Comparison of ENCODE assay signal across 2 cellular contexts in genomic region chr15:99707481-99708270, GRCh38.
TF ChIP-seq lines count a peak whose summit lies in the region.

No MANE protein-coding gene starts in this region.

TF ChIP-seq in liver, 16 proteins besides CTCF, POLR2A, EP300 and RAD21 (continued from another document):
- TF ChIP-seq TAF1 (conservative IDR thresholded peaks at IDR 0.05) = no peak
- no peak for TF ChIP-seq ZBTB33 (IDR thresholded peaks at IDR 0.05)
- TF ChIP-seq FOXA1 (IDR thresholded peaks at IDR 0.05) = no peak
- no peak for TF ChIP-seq MAX (IDR thresholded peaks at IDR 0.05)
- TF ChIP-seq YY1 (IDR thresholded peaks at IDR 0.05) = no peak
- no peak for TF ChIP-seq SP1 (IDR thresholded peaks at IDR 0.05)

TF ChIP-seq in HepG2, 621 proteins besides CTCF, POLR2A, EP300 and RAD21:
- TF ChIP-seq BRF2 (CRISPR knock-in tag; IDR thresholded peaks at IDR 0.05) (no peak), KAT7 (CRISPR knock-in tag; IDR thresholded peaks at IDR 0.05; ENCODE audit: borderline replicate concordance) (no peak), ZNF740 (CRISPR knock-in tag; IDR thresholded peaks at IDR 0.05) (no peak), GRHL1 (CRISPR knock-in tag; conservative IDR thresholded peaks at IDR 0.05) (no peak), TBX2 (CRISPR knock-in tag; IDR thresholded peaks at IDR 0.05; ENCODE audit: borderline replicate concordance) (no peak), HMG20B (CRISPR knock-in tag; conservative IDR thresholded peaks at IDR 0.05) (no peak), KLF11 (CRISPR knock-in tag; IDR thresholded peaks at IDR 0.05) (no peak), MXD4 (CRISPR knock-in tag; IDR thresholded peaks at IDR 0.05) (no peak), NFKBIZ (CRISPR knock-in tag; IDR thresholded peaks at IDR 0.05) (no peak), ZNF710 (CRISPR knock-in tag; IDR thresholded peaks at IDR 0.05; ENCODE audit: borderline replicate concordance) (no peak), ZBTB43 (CRISPR knock-in tag; conservative IDR thresholded peaks at IDR 0.05) (no peak), ZNF17 (CRISPR knock-in tag; IDR thresholded peaks at IDR 0.05) (no peak), TEAD2 (CRISPR knock-in tag; IDR thresholded peaks at IDR 0.05) (no peak), ZNF776 (CRISPR knock-in tag; IDR thresholded peaks at IDR 0.05) (no peak)
